Comparison of ENCODE assay signal across 19 cellular contexts in genomic region chrX:105882581-105883275, GRCh38.
DNase-seq lines count a peak whose midpoint lies in the region; TF ChIP-seq lines count a peak whose summit lies in the region.
"Had no signal": no experiment of that assay in that cellular context is flagged by ENCODE, and none has a peak within 500 bp of the region (broad histone marks: within the 10 kb centered on the region; RNA-seq: fewer than 3 reads in every experiment).

No MANE protein-coding gene starts in this region.

- intact Hi-C loops in uterus (cut with DNase I; ENCODE audit: low total_unique reads), result no loop called here

- no peak overlapping the region for H3K4me3 ChIP-seq in fibroblast of pulmonary artery (replicated peaks; ENCODE audit: low read depth, low read length)
- no peak overlapping the region for H3K4me3 ChIP-seq in uterus
- H3K4me3 ChIP-seq: heart right ventricle, skin epidermis, tibial nerve had no signal

- H3K27ac ChIP-seq in uterus, result no peak overlapping the region
- H3K27ac ChIP-seq: epithelial cell of prostate, heart right ventricle, skin epidermis, tibial nerve had no signal

- H3K27me3 ChIP-seq in uterus, result no peaks in the 10 kb centered on the region

- no peaks in the 10 kb centered on the region for H3K9me3 ChIP-seq in uterus
- H3K9me3 ChIP-seq: heart right ventricle, tibial nerve had no signal

- H3K4me1 ChIP-seq in uterus, result no peaks in the 10 kb centered on the region
- H3K4me1 ChIP-seq: heart right ventricle, tibial nerve had no signal

- H3K36me3 ChIP-seq in uterus, result no peaks in the 10 kb centered on the region
- H3K36me3 ChIP-seq: heart right ventricle, tibial nerve had no signal

- TF ChIP-seq CTCF in fibroblast of pulmonary artery (IDR thresholded peaks at IDR 0.05; ENCODE audit: low read length, missing control alignments), result no peak
- TF ChIP-seq CTCF in uterus (IDR thresholded peaks at IDR 0.05), result no peak

- no peak for TF ChIP-seq POLR2A in erythroblast (IDR thresholded peaks at IDR 0.05; ENCODE audit: low read length)
- no peak for TF ChIP-seq POLR2A in uterus (IDR thresholded peaks at IDR 0.05)

- DNase-seq in NCI-H82 (lab: John Stamatoyannopoulos, UW), result peak; percentile 1
- DNase-seq in NCI-H82 treated with DMSO at 0.1 percent for 48 hours (lab: John Stamatoyannopoulos, UW; ENCODE audit: unreplicated experiment), result no peak
- peak; percentile 78 for DNase-seq in NCI-H524 treated with DMSO at 0.1 percent for 48 hours (lab: John Stamatoyannopoulos, UW)
- peak; percentile 49 for DNase-seq in fibroblast of pulmonary artery (ENCODE audit: low read depth)
- DNase-seq in smooth muscle cell of the brain vasculature (ENCODE audit: low read depth, low spot score), result peak; percentile 3
- DNase-seq in erythroblast (lab: John Stamatoyannopoulos, UW), result no peak
- DNase-seq in uterus, result no peak
- no peak for DNase-seq in OCI-M2 (lab: John Stamatoyannopoulos, UW; ENCODE audit: unreplicated experiment)
- DNase-seq: activated naive CD8-positive, alpha-beta T cell treated with anti-CD3 and anti-CD28 coated beads, Interleukin-2, amount 50 U/mL, for 24 hours; activated T-cell treated with anti-CD3 and anti-CD28 coated beads, Interleukin-2, amount 50 U/mL, for 4 hours; CD4-positive, alpha-beta memory T cell; cortex of kidney; heart right ventricle; kidney glomerular epithelial cell; NCI-H345; nucleus accumbens had no signal

Comparison
In these comparisons a context has a peak if more than half of its experiments do, and no peak if none do; other contexts are left out.
1. DNase-seq: peak in NCI-H82 (single experiment), NCI-H524 treated with DMSO at 0.1 percent for 48 hours (single experiment), fibroblast of pulmonary artery (single experiment) and smooth muscle cell of the brain vasculature (single experiment); none in NCI-H82 treated with DMSO at 0.1 percent for 48 hours (single experiment), erythroblast (0 of 2), uterus (0 of 2) and OCI-M2 (single experiment).